Comparison of ENCODE assay signal across 2 cellular contexts in genomic region chr7:122679269-122679709, GRCh38.
TF ChIP-seq lines count a peak whose summit lies in the region.
"Not testable (repeated sequence)": the region's sequence is repeated elsewhere in the genome, so short reads cannot be mapped to it uniquely, and the experiment has no call there.

No MANE protein-coding gene starts in this region.

TF ChIP-seq in WTC11, 78 proteins besides CTCF, POLR2A, EP300 and RAD21 (continues in another document):
- peak; percentile 78; the same call in 1 of the 2 replicates for TF ChIP-seq ZNF532 (CRISPR knock-in tag; IDR thresholded peaks at IDR 0.05; ENCODE audit: borderline replicate concordance)
- TF ChIP-seq MAX (CRISPR knock-in tag; IDR thresholded peaks at IDR 0.05), result peak; percentile 66; the same call in 1 of the 2 replicates
- TF ChIP-seq USF1 (CRISPR knock-in tag; IDR thresholded peaks at IDR 0.05), result peak; percentile 85
- TF ChIP-seq ESRRA (CRISPR knock-in tag; IDR thresholded peaks at IDR 0.05; ENCODE audit: borderline replicate concordance), result peak; percentile 97
- peak; percentile 87 for TF ChIP-seq GRHL2 (CRISPR knock-in tag; IDR thresholded peaks at IDR 0.05; ENCODE audit: insufficient replicate concordance, severe bottlenecking)
- TF ChIP-seq PRRX2 (CRISPR knock-in tag; IDR thresholded peaks at IDR 0.05), result peak; percentile 80; the same call in 1 of the 2 replicates
- TF ChIP-seq TP53 (CRISPR knock-in tag; IDR thresholded peaks at IDR 0.05), result 0 out of 2 replicates have a peak, but pooled peaks have one; percentile 57
- peak; percentile 45; the same call in 1 of the 2 replicates for TF ChIP-seq MYBL2 (CRISPR knock-in tag; IDR thresholded peaks at IDR 0.05)
- TF ChIP-seq USF2 (CRISPR knock-in tag; IDR thresholded peaks at IDR 0.05), result peak; percentile 84
- peak; percentile 18; the same call in 1 of the 2 replicates for TF ChIP-seq ZNF423 (CRISPR knock-in tag; IDR thresholded peaks at IDR 0.05)
- TF ChIP-seq FOXK1 (CRISPR knock-in tag; IDR thresholded peaks at IDR 0.05), result peak; percentile 96
- peak; percentile 58; the same call in 1 of the 2 replicates for TF ChIP-seq ZNF281 (CRISPR knock-in tag; IDR thresholded peaks at IDR 0.05)
- peak; percentile 86; the same call in 1 of the 2 replicates for TF ChIP-seq TEAD4 (CRISPR knock-in tag; IDR thresholded peaks at IDR 0.05)
- peak; percentile 87 for TF ChIP-seq ETV6 (CRISPR knock-in tag; IDR thresholded peaks at IDR 0.05)

TF ChIP-seq in HepG2, 621 proteins besides CTCF, POLR2A, EP300 and RAD21 (continues in another document):
- peak; percentile 89 for TF ChIP-seq RERE (CRISPR knock-in tag; IDR thresholded peaks at IDR 0.05; ENCODE audit: low read depth)
- TF ChIP-seq IKZF5 (CRISPR knock-in tag; IDR thresholded peaks at IDR 0.05), result peak; percentile 62; the same call in 1 of the 2 replicates
- peak; percentile 67 for TF ChIP-seq HNF1A (IDR thresholded peaks at IDR 0.05; ENCODE audit: low read depth)
- peak; percentile 94 for TF ChIP-seq HNF1A (CRISPR knock-in tag; IDR thresholded peaks at IDR 0.05; ENCODE audit: borderline replicate concordance)
- 0 out of 2 replicates have a peak, but pooled peaks have one; percentile 61 for TF ChIP-seq SMAD3 (CRISPR knock-in tag; IDR thresholded peaks at IDR 0.05)
- TF ChIP-seq ATF2 (CRISPR knock-in tag; IDR thresholded peaks at IDR 0.05), result peak; percentile 94
- TF ChIP-seq NR2F1 (CRISPR knock-in tag; IDR thresholded peaks at IDR 0.05), result peak; percentile 100
- peak; percentile 94 for TF ChIP-seq JUN (CRISPR knock-in tag; IDR thresholded peaks at IDR 0.05)
- TF ChIP-seq DPF2 (CRISPR knock-in tag; IDR thresholded peaks at IDR 0.05; ENCODE audit: borderline replicate concordance, low read depth), result peak; percentile 83; the same call in 1 of the 2 replicates
- TF ChIP-seq LCORL (IDR thresholded peaks at IDR 0.05), result not testable (repeated sequence)
- peak; percentile 73; the same call in 1 of the 2 replicates for TF ChIP-seq LCORL (CRISPR knock-in tag; IDR thresholded peaks at IDR 0.05)
- TF ChIP-seq CEBPB (IDR thresholded peaks at IDR 0.05; ENCODE audit: borderline replicate concordance, low read depth, low read length), result peak; percentile 35; the same call in 1 of the 2 replicates
- 0 out of 2 replicates have a peak, but pooled peaks have one; percentile 22 for TF ChIP-seq GATA4 (IDR thresholded peaks at IDR 0.05; ENCODE audit: borderline replicate concordance, low read depth)
- TF ChIP-seq ZNF772 (CRISPR knock-in tag; IDR thresholded peaks at IDR 0.05), result peak; percentile 36; the same call in 1 of the 2 replicates
- peak; percentile 92; the same call in 1 of the 2 replicates for TF ChIP-seq RXRA (CRISPR knock-in tag; IDR thresholded peaks at IDR 0.05)
- TF ChIP-seq NKX3-1 (CRISPR knock-in tag; IDR thresholded peaks at IDR 0.05), result peak; percentile 44; the same call in 1 of the 2 replicates
- TF ChIP-seq REPIN1 (CRISPR knock-in tag; IDR thresholded peaks at IDR 0.05; ENCODE audit: borderline replicate concordance, low read depth), result peak; percentile 81
- peak; percentile 44; the same call in 1 of the 2 replicates for TF ChIP-seq THAP11 (CRISPR knock-in tag; IDR thresholded peaks at IDR 0.05)
- TF ChIP-seq KDM3A (CRISPR knock-in tag; IDR thresholded peaks at IDR 0.05; ENCODE audit: low read depth), result peak; percentile 44; the same call in 1 of the 2 replicates
- TF ChIP-seq CCDC6 (CRISPR knock-in tag; IDR thresholded peaks at IDR 0.05), result peak; percentile 39; the same call in 1 of the 2 replicates
- 0 out of 2 replicates have a peak, but pooled peaks have one; percentile 17 for TF ChIP-seq ZBTB25 (CRISPR knock-in tag; IDR thresholded peaks at IDR 0.05)
- TF ChIP-seq SALL1 (CRISPR knock-in tag; IDR thresholded peaks at IDR 0.05), result peak; percentile 97
- peak; percentile 94 for TF ChIP-seq GFI1 (CRISPR knock-in tag; IDR thresholded peaks at IDR 0.05; ENCODE audit: borderline replicate concordance)
- peak; percentile 74 for TF ChIP-seq PHF21A (CRISPR knock-in tag; IDR thresholded peaks at IDR 0.05)
- TF ChIP-seq SP5 (CRISPR knock-in tag; IDR thresholded peaks at IDR 0.05; ENCODE audit: borderline replicate concordance, low read depth), result peak; percentile 48; the same call in 1 of the 2 replicates
- TF ChIP-seq NR2F6 (IDR thresholded peaks at IDR 0.05), result peak; percentile 98
- peak; percentile 100 for TF ChIP-seq NR2F6 (CRISPR knock-in tag; IDR thresholded peaks at IDR 0.05)
- 0 out of 2 replicates have a peak, but pooled peaks have one; percentile 49 for TF ChIP-seq RCOR2 (CRISPR knock-in tag; IDR thresholded peaks at IDR 0.05)
- TF ChIP-seq ATF7 (IDR thresholded peaks at IDR 0.05), result peak; percentile 84
- peak; percentile 90 for TF ChIP-seq ATF7 (CRISPR knock-in tag; IDR thresholded peaks at IDR 0.05)
- TF ChIP-seq RFXAP (CRISPR knock-in tag; IDR thresholded peaks at IDR 0.05; ENCODE audit: borderline replicate concordance), result peak; percentile 78; the same call in 1 of the 2 replicates
- TF ChIP-seq NCOR1 (IDR thresholded peaks at IDR 0.05; ENCODE audit: borderline replicate concordance, low read length), result peak; percentile 38; the same call in 1 of the 2 replicates
- TF ChIP-seq ZNF275 (CRISPR knock-in tag; IDR thresholded peaks at IDR 0.05; ENCODE audit: borderline replicate concordance), result 0 out of 2 replicates have a peak, but pooled peaks have one; percentile 55
- peak; percentile 90 for TF ChIP-seq ZNF503 (CRISPR knock-in tag; IDR thresholded peaks at IDR 0.05)
- TF ChIP-seq ONECUT2 (CRISPR knock-in tag; IDR thresholded peaks at IDR 0.05), result 0 out of 2 replicates have a peak, but pooled peaks have one; percentile 11
- peak; percentile 89 for TF ChIP-seq NR2C2 (CRISPR knock-in tag; IDR thresholded peaks at IDR 0.05; ENCODE audit: borderline replicate concordance)
- peak; percentile 71 for TF ChIP-seq ELF3 (CRISPR knock-in tag; IDR thresholded peaks at IDR 0.05)
- TF ChIP-seq CREB1 (IDR thresholded peaks at IDR 0.05), result peak; percentile 63
- TF ChIP-seq CREB1 (CRISPR knock-in tag; IDR thresholded peaks at IDR 0.05), result peak; percentile 26; the same call in 1 of the 2 replicates
